19 cellular contexts compared by ENCODE assay signal in the genomic region with DNA sequence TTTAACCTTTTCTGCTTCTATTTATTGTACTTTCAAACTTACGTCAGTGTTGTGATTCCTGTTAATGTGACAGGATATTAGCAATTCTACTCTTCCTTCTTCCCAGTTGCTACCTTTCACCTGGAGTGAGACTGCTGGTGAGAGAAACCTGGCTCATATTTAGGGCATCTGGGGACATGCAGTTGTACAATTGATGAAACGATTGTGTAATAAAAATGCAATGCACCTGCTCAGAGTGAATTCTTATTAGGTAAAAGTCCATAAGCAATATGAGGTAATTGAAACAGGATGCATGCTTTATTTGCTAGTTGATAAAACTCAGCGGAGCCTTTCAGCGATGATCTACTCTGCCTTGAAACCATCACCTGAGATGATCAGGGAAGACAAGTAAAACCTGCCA.
A peak's percentile ranks its signal among the peaks of the same experiment; 100 is the strongest.
DNase-seq lines count a peak whose midpoint lies in the region; ATAC-seq, FAIRE-seq and TF ChIP-seq lines count a peak whose summit lies in the region.
"Had no signal": no experiment of that assay in that cellular context is flagged by ENCODE, and none has a peak within 500 bp of the region (broad histone marks: within the 10 kb centered on the region; RNA-seq: fewer than 3 reads in every experiment).

No MANE protein-coding gene starts in this region.

- H2AFZ ChIP-seq in HepG2 (ENCODE audit: low read length): no peak overlapping the region
- H2AFZ ChIP-seq: GM23248 had no signal

- H3K36me3 ChIP-seq in HepG2 (replicated peaks in 1 of 2; ENCODE audit: control insufficient read depth in 1 of 2, insufficient read depth in 2 of 2, low read length in 2 of 2): no peaks in the 10 kb centered on the region
- H3K36me3 ChIP-seq: BLaER1 treated with 17β-estradiol and CSF1 and Interleukin-3, amounts not matched to agents 10 nM and 100 nM; HAP-1 had no signal

- FAIRE-seq in HepG2 (lab: Jason Lieb, UNC): no peak
- FAIRE-seq: G401.6, GM12891 had no signal

- H3K4me1 ChIP-seq in HepG2 (ENCODE audit: insufficient read depth, low read length): no peaks in the 10 kb centered on the region
- H3K4me1 ChIP-seq: BLaER1 treated with 17β-estradiol and CSF1 and Interleukin-3, amounts not matched to agents 10 nM and 100 nM; HAP-1 had no signal

- no peaks in the 10 kb centered on the region for H3K9me3 ChIP-seq in HepG2 (ENCODE audit: low read length)
- H3K9me3 ChIP-seq: HAP-1 had no signal

- no peak for TF ChIP-seq CTCF in HepG2 (CRISPR knock-in tag; IDR thresholded peaks at IDR 0.05)

- WGBS in HepG2 (ENCODE audit: low lambda C conversion rate): 23% methylated on average over 4 of the region's 4 CpGs

- POLR2A ChIA-PET in HepG2 (lab: Yijun Ruan, JAX): no interaction called here

- H3K4me1 Mint-ChIP-seq in activated naive CD8-positive, alpha-beta T cell treated with anti-CD3 and anti-CD28 coated beads, Interleukin-2, amount 50 U/mL, for 24 hours: no peaks in the 10 kb centered on the region
- H3K4me1 Mint-ChIP-seq: B cell had no signal

- H3K27me3 Mint-ChIP-seq in activated naive CD8-positive, alpha-beta T cell treated with anti-CD3 and anti-CD28 coated beads, Interleukin-2, amount 50 U/mL, for 24 hours: no peaks in the 10 kb centered on the region
- H3K27me3 Mint-ChIP-seq: B cell had no signal

- ATAC-seq in HepG2 (no peak), HG03354 (IDR thresholded peaks at IDR 0.05; ENCODE audit: poor library complexity, severe bottlenecking, unreplicated experiment) (no peak)
- no peak for ATAC-seq in activated naive CD8-positive, alpha-beta T cell treated with anti-CD3 and anti-CD28 coated beads, Interleukin-2, amount 50 U/mL, for 24 hours
- ATAC-seq: CD8-positive, alpha-beta T cell had no signal

- BruUV-seq in HepG2 (replicated peaks; lab: Mats Ljungman, UMichigan): no TSS peak

- no peak for TF ChIP-seq RAD21 in HepG2 (CRISPR knock-in tag; IDR thresholded peaks at IDR 0.05)

- no peaks in the 10 kb centered on the region for H4K20me1 ChIP-seq in HepG2 (ENCODE audit: insufficient read depth, low read length)
- H4K20me1 ChIP-seq: BLaER1 treated with 17β-estradiol and CSF1 and Interleukin-3, amounts not matched to agents 10 nM and 100 nM had no signal

- H3K9ac ChIP-seq in HepG2 (ENCODE audit: insufficient read depth, low read depth, low read length): no peak overlapping the region
- H3K9ac ChIP-seq: BLaER1 treated with 17β-estradiol and CSF1 and Interleukin-3, amounts not matched to agents 10 nM and 100 nM; GM23248 had no signal

- no peak overlapping the region for H3K27ac Mint-ChIP-seq in activated naive CD8-positive, alpha-beta T cell treated with anti-CD3 and anti-CD28 coated beads, Interleukin-2, amount 50 U/mL, for 24 hours
- H3K27ac Mint-ChIP-seq: B cell; CD8-positive, alpha-beta T cell had no signal

- H3K79me2 ChIP-seq in HepG2 (ENCODE audit: insufficient read depth, low read length): no peaks in the 10 kb centered on the region

- in situ Hi-C loops in HepG2 (cut with HindIII; ENCODE audit: extremely low pct_ligation_motif_present, low pct_unique_long_range_greater_than_20kb): no loop called here

- no peak for TF ChIP-seq POLR2A in HepG2 (IDR thresholded peaks at IDR 0.05; ENCODE audit: insufficient read depth in 1 of 2, low read depth in 2 of 2, low read length in 2 of 2)

- intact Hi-C loops in HepG2 (cut with micrococcal nuclease; ENCODE audit: unreplicated experiment): no loop called here

- CTCF ChIA-PET in HepG2 (lab: Yijun Ruan, JAX; ENCODE audit: low intra/inter-chr PET ratio, low total read pairs): no interaction called here

- H3K4me3 ChIP-seq in HepG2 (replicated peaks in 1 of 3; ENCODE audit: insufficient read depth in 1 of 3, low read depth in 2 of 3, low read length in 3 of 3): no peak overlapping the region
- H3K4me3 ChIP-seq: BLaER1 treated with 17β-estradiol and CSF1 and Interleukin-3, amounts not matched to agents 10 nM and 100 nM; GM23248; HAP-1 had no signal

- H3K27me3 ChIP-seq in HepG2 (ENCODE audit: control insufficient read depth in 1 of 2, insufficient read depth in 2 of 2, low read length in 2 of 2): no peaks in the 10 kb centered on the region
- H3K27me3 ChIP-seq: BLaER1 treated with 17β-estradiol and CSF1 and Interleukin-3, amounts not matched to agents 10 nM and 100 nM had no signal

- H3K36me3 Mint-ChIP-seq in activated naive CD8-positive, alpha-beta T cell treated with anti-CD3 and anti-CD28 coated beads, Interleukin-2, amount 50 U/mL, for 24 hours (ENCODE audit: low read depth): no peaks in the 10 kb centered on the region

- DNase-seq in NCI-H1417 (lab: John Stamatoyannopoulos, UW): peak in 2 of 3 experiments; percentile 2 to 36
- no peak for DNase-seq in NCI-H1417 treated with DMSO at 0.1 percent for 48 hours (lab: John Stamatoyannopoulos, UW)
- DNase-seq in NCI-H146 treated with DMSO at 0.1 percent for 48 hours (lab: John Stamatoyannopoulos, UW; ENCODE audit: unreplicated experiment): peak; percentile 15
- DNase-seq in NCI-H774 (lab: John Stamatoyannopoulos, UW): peak; percentile 37
- DNase-seq in HepG2 (ENCODE audit: low spot score): no peak
- DNase-seq in activated naive CD8-positive, alpha-beta T cell treated with anti-CD3 and anti-CD28 coated beads, Interleukin-2, amount 50 U/mL, for 24 hours: no peak
- no peak for DNase-seq in AG20443 (ENCODE audit: low spot score)
- DNase-seq: 8988T; Calu3; CD8-positive, alpha-beta T cell; GM23248; IMR-90 had no signal

- peaks cover 29% of the 10 kb centered on the region for H3K9me3 Mint-ChIP-seq in activated naive CD8-positive, alpha-beta T cell treated with anti-CD3 and anti-CD28 coated beads, Interleukin-2, amount 50 U/mL, for 24 hours

- no peak overlapping the region for H3K4me3 Mint-ChIP-seq in activated naive CD8-positive, alpha-beta T cell treated with anti-CD3 and anti-CD28 coated beads, Interleukin-2, amount 50 U/mL, for 24 hours
- H3K4me3 Mint-ChIP-seq: B cell; CD8-positive, alpha-beta T cell had no signal

- TF ChIP-seq EP300 in HepG2 (IDR thresholded peaks at IDR 0.05; ENCODE audit: low read depth in 2 of 2, low read length in 2 of 2) (no peak), HepG2 (CRISPR knock-in tag; IDR thresholded peaks at IDR 0.05; ENCODE audit: borderline replicate concordance) (no peak)

- no peak overlapping the region for H3K27ac ChIP-seq in HepG2 (ENCODE audit: extremely low read length, insufficient read depth, low read length)
- H3K27ac ChIP-seq: BLaER1 treated with 17β-estradiol and CSF1 and Interleukin-3, amounts not matched to agents 10 nM and 100 nM; GM23248; HL-60 had no signal

- no peak overlapping the region for H3K4me2 ChIP-seq in HepG2 (ENCODE audit: low read depth, low read length)
- H3K4me2 ChIP-seq: BLaER1 treated with 17β-estradiol and CSF1 and Interleukin-3, amounts not matched to agents 10 nM and 100 nM had no signal

TF ChIP-seq in HepG2, 621 proteins besides CTCF, POLR2A, EP300 and RAD21:
- TF ChIP-seq CEBPB (IDR thresholded peaks at IDR 0.05; ENCODE audit: borderline replicate concordance, low read depth, low read length): peak; percentile 71; the same call in 1 of the 2 replicates
- no peak for TF ChIP-seq ZNF138 (CRISPR knock-in tag; IDR thresholded peaks at IDR 0.05; ENCODE audit: low read depth)
- TF ChIP-seq ZNF619 (CRISPR knock-in tag; IDR thresholded peaks at IDR 0.05): no peak
- TF ChIP-seq RBM39 (IDR thresholded peaks at IDR 0.05; ENCODE audit: low read depth, low read length, poor library complexity, severe bottlenecking): no peak
- TF ChIP-seq, protein P1, sequence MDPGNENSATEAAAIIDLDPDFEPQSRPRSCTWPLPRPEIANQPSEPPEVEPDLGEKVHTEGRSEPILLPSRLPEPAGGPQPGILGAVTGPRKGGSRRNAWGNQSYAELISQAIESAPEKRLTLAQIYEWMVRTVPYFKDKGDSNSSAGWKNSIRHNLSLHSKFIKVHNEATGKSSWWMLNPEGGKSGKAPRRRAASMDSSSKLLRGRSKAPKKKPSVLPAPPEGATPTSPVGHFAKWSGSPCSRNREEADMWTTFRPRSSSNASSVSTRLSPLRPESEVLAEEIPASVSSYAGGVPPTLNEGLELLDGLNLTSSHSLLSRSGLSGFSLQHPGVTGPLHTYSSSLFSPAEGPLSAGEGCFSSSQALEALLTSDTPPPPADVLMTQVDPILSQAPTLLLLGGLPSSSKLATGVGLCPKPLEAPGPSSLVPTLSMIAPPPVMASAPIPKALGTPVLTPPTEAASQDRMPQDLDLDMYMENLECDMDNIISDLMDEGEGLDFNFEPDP (CRISPR knock-in tag; conservative IDR thresholded peaks at IDR 0.05): no peak
TF ChIP-seq in HepG2: peak in this region for 1.

Comparison
In these comparisons a context has a peak if more than half of its experiments do, and no peak if none do; other contexts are left out.
1. DNase-seq: peak in NCI-H1417 (2 of 3), NCI-H146 treated with DMSO at 0.1 percent for 48 hours (single experiment) and NCI-H774 (single experiment); none in NCI-H1417 treated with DMSO at 0.1 percent for 48 hours (single experiment), HepG2 (single experiment), activated naive CD8-positive, alpha-beta T cell treated with anti-CD3 and anti-CD28 coated beads, Interleukin-2, amount 50 U/mL, for 24 hours (single experiment) and AG20443 (single experiment).